Comparison of ENCODE assay signal across 7 cellular contexts in genomic region chr14:22981090-22982012, GRCh38. TPM values are rescaled to one million over a fixed set of nuclear protein-coding genes. Genes with fewer than 3 reads are reported as not detected.
DNase-seq lines count a peak whose midpoint lies in the region; ATAC-seq and TF ChIP-seq lines count a peak whose summit lies in the region.

No MANE protein-coding gene starts in this region.

- no peak for ATAC-seq in esophagus mucosa

- H3K9me3 ChIP-seq in left ventricle myocardium inferior (replicated peaks): no peaks in the 10 kb centered on the region

- H3K4me3 Mint-ChIP-seq in activated T-cell treated with anti-CD3 and anti-CD28 coated beads, Interleukin-2, amount 50 U/mL, for 24 hours: peak overlapping the region; percentile 35

- intact Hi-C loops in left ventricle myocardium inferior (cut with micrococcal nuclease): no loop called here

- H3K4me1 Mint-ChIP-seq in activated T-cell treated with anti-CD3 and anti-CD28 coated beads, Interleukin-2, amount 50 U/mL, for 24 hours (ENCODE audit: low read depth): peaks cover 7% of the 10 kb centered on the region

- H3K9ac ChIP-seq in rectal smooth muscle tissue (ENCODE audit: low read length): no peak overlapping the region

- no peak overlapping the region for H3K27ac Mint-ChIP-seq in activated T-cell treated with anti-CD3 and anti-CD28 coated beads, Interleukin-2, amount 50 U/mL, for 24 hours

- peaks cover 3% of the 10 kb centered on the region for H3K27me3 Mint-ChIP-seq in activated T-cell treated with anti-CD3 and anti-CD28 coated beads, Interleukin-2, amount 50 U/mL, for 24 hours

- H3K36me3 Mint-ChIP-seq in activated T-cell treated with anti-CD3 and anti-CD28 coated beads, Interleukin-2, amount 50 U/mL, for 24 hours (ENCODE audit: low read depth): no peaks in the 10 kb centered on the region

- H3K27me3 ChIP-seq in left ventricle myocardium inferior (ENCODE audit: low read depth): no peaks in the 10 kb centered on the region
- peaks cover 3% of the 10 kb centered on the region for H3K27me3 ChIP-seq in rectal smooth muscle tissue (ENCODE audit: control insufficient read depth, insufficient read depth, low read length)

- no peak for TF ChIP-seq CTCF in left ventricle myocardium inferior (IDR thresholded peaks at IDR 0.05; ENCODE audit: borderline replicate concordance)

- DNase-seq in HT-29 (ENCODE audit: low spot score) (peak; percentile 25), left ventricle myocardium inferior (no peak), SK-N-DZ (ENCODE audit: low spot score) (no peak), 8988T (no peak)
- DNase-seq in activated T-cell treated with anti-CD3 and anti-CD28 coated beads, Interleukin-2, amount 50 U/mL, for 24 hours: peak; percentile 60

- H3K27ac ChIP-seq in left ventricle myocardium inferior (replicated peaks): peak overlapping the region; percentile 90
- H3K27ac ChIP-seq in rectal smooth muscle tissue (ENCODE audit: low read depth, low read length): no peak overlapping the region

- H3K4me3 ChIP-seq in left ventricle myocardium inferior (peak overlapping the region; percentile 87), rectal smooth muscle tissue (ENCODE audit: low read length) (peak overlapping the region; percentile 91)

- H3K36me3 ChIP-seq in left ventricle myocardium inferior: no peaks in the 10 kb centered on the region
- no peaks in the 10 kb centered on the region for H3K36me3 ChIP-seq in rectal smooth muscle tissue (ENCODE audit: control insufficient read depth, insufficient read depth, low read length)

- H3K4me1 ChIP-seq in left ventricle myocardium inferior: peaks cover 72% of the 10 kb centered on the region
- peaks cover 9% of the 10 kb centered on the region for H3K4me1 ChIP-seq in rectal smooth muscle tissue (ENCODE audit: control insufficient read depth, insufficient read depth, low read length)

- H3K9me3 Mint-ChIP-seq in activated T-cell treated with anti-CD3 and anti-CD28 coated beads, Interleukin-2, amount 50 U/mL, for 24 hours: no peaks in the 10 kb centered on the region

RNA-seq across cellular contexts. Expression of gene AJUBA, which starts 1.0 kb away (rescaled TPM):
- 52.0 and 53.6 TPM in 2 replicates for total RNA-seq in HT-29 (2014; rRNA removed; shearing (Covaris generic))
- total RNA-seq in left ventricle myocardium inferior: 7.2 TPM
- total RNA-seq in esophagus mucosa: 26.6 TPM
- 2.7 and 3.7 TPM in 2 replicates for polyA plus RNA-seq in SK-N-DZ (2014; cell fraction: cytosol; rRNA removed)
- polyA plus RNA-seq in SK-N-DZ (2014; cell fraction: nucleus; rRNA removed): 3.4 and 4.8 TPM in 2 replicates

RNA-seq across cellular contexts. Expression of gene HAUS4, which starts 24.5 kb away (rescaled TPM):
- 28.5 and 29.4 TPM in 2 replicates for total RNA-seq in HT-29 (2014; rRNA removed; shearing (Covaris generic))
- 17.9 TPM for total RNA-seq in left ventricle myocardium inferior
- 32.9 TPM for total RNA-seq in esophagus mucosa
- 87.7 and 96.6 TPM in 2 replicates for polyA plus RNA-seq in SK-N-DZ (2014; cell fraction: cytosol; rRNA removed)
- 86.2 and 93.0 TPM in 2 replicates for polyA plus RNA-seq in SK-N-DZ (2014; cell fraction: nucleus; rRNA removed)

RNA-seq across cellular contexts. Expression of gene C14orf93, which starts 28.6 kb away (rescaled TPM):
- 14.6 and 15.1 TPM in 2 replicates for total RNA-seq in HT-29 (2014; rRNA removed; shearing (Covaris generic))
- 4.9 TPM for total RNA-seq in left ventricle myocardium inferior
- 4.6 TPM for total RNA-seq in esophagus mucosa
- 25.3 and 34.9 TPM in 2 replicates for polyA plus RNA-seq in SK-N-DZ (2014; cell fraction: cytosol; rRNA removed)
- 25.0 and 38.7 TPM in 2 replicates for polyA plus RNA-seq in SK-N-DZ (2014; cell fraction: nucleus; rRNA removed)

RNA-seq across cellular contexts. Expression of gene PRMT5, which starts 52.2 kb away (rescaled TPM):
- total RNA-seq in HT-29 (2014; rRNA removed; shearing (Covaris generic)): 46.4 and 47.6 TPM in 2 replicates
- total RNA-seq in left ventricle myocardium inferior (59.0 TPM), esophagus mucosa (65.4 TPM)
- 93.5 and 106 TPM in 2 replicates for polyA plus RNA-seq in SK-N-DZ (2014; cell fraction: cytosol; rRNA removed)
- polyA plus RNA-seq in SK-N-DZ (2014; cell fraction: nucleus; rRNA removed): 143 and 178 TPM in 2 replicates

RNA-seq across cellular contexts. Expression of gene PSMB5, which starts 53.3 kb away (rescaled TPM):
- 198 and 205 TPM in 2 replicates for total RNA-seq in HT-29 (2014; rRNA removed; shearing (Covaris generic))
- total RNA-seq in left ventricle myocardium inferior (118 TPM), esophagus mucosa (105 TPM)
- 295 and 318 TPM in 2 replicates for polyA plus RNA-seq in SK-N-DZ (2014; cell fraction: cytosol; rRNA removed)
- polyA plus RNA-seq in SK-N-DZ (2014; cell fraction: nucleus; rRNA removed): 104 and 163 TPM in 2 replicates

Comparison
In these comparisons a context has a peak if more than half of its experiments do, and no peak if none do; other contexts are left out.
1. DNase-seq: peak in HT-29 (single experiment) and activated T-cell treated with anti-CD3 and anti-CD28 coated beads, Interleukin-2, amount 50 U/mL, for 24 hours (single experiment); none in left ventricle myocardium inferior (single experiment), SK-N-DZ (single experiment) and 8988T (single experiment).